ENCODE assay signal across 1 cellular context in genomic region chr17:40958086-40958953, GRCh38.
TF ChIP-seq lines count a peak whose summit lies in the region.

No MANE protein-coding gene starts in this region.

TF ChIP-seq in H1, 55 proteins besides CTCF, POLR2A, EP300 and RAD21:
- no peak for TF ChIP-seq JUND (IDR thresholded peaks at IDR 0.05; ENCODE audit: low read length)
- TF ChIP-seq TCF12 (IDR thresholded peaks at IDR 0.05; ENCODE audit: low read depth, low read length) = peak; percentile 56; the same call in 1 of the 2 replicates
- TF ChIP-seq MAFK (IDR thresholded peaks at IDR 0.05; ENCODE audit: low read depth, low read length) = no peak
- TF ChIP-seq KDM5A (IDR thresholded peaks at IDR 0.05; ENCODE audit: low read length) = no peak
- no peak for TF ChIP-seq CHD1 (IDR thresholded peaks at IDR 0.05; ENCODE audit: low read depth, low read length)
- TF ChIP-seq ATF3 (IDR thresholded peaks at IDR 0.05; ENCODE audit: insufficient read depth, low read depth, low read length) = no peak
- peak; percentile 84 for TF ChIP-seq SP1 (IDR thresholded peaks at IDR 0.05; ENCODE audit: low read depth, low read length)
- TF ChIP-seq ASH2L (IDR thresholded peaks at IDR 0.05; ENCODE audit: low read length) = peak; percentile 23
- TF ChIP-seq TEAD4 (IDR thresholded peaks at IDR 0.05; ENCODE audit: low read depth, low read length) = peak; percentile 80; the same call in 1 of the 2 replicates
- no peak for TF ChIP-seq EGR1 (IDR thresholded peaks at IDR 0.05; ENCODE audit: borderline replicate concordance, low read depth, low read length)
- TF ChIP-seq SUZ12 (IDR thresholded peaks at IDR 0.05; ENCODE audit: low read length) = no peak
